ENCODE assay signal across 20 cellular contexts in the genomic region with DNA sequence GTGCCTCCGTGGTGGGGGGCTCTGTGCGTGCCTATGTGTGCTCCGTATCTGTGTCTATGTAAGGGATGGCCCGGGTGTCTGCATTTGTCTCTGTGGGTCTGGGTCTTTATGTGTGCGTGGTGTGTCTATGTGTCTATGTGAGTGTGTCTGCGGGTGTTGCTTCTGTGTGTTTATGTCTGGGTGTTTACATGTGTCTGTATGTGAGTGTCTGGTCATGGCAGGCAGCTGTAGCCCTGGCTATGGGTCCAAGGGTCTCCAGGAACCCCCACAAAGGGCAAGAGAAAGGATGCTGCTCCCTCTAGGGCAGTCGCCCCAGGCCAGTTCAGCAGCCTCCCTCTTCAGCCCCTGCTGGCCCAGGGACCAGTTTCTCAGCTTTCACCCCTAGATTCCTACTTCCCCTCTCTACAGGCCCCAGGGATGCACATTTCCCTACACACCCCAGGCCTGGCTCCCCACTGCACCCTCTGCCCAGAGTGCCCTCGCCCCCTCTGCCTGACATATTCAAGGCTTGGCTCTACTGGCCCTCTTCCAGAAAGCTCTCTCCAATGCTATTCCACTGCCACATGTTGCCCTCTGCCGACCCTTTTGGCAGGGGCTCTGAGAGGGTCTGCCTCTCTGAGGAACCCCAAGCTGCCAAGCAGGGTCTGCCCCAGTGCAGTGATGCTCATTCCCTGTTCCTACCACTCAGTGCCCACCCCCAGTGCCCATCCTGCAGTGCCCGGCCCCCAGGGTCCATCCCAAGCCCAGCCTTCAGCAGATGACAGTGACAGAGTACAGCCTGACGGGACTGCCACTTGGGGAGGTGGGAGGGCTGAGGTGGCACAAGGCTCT. TPM values are rescaled to one million over a fixed set of nuclear protein-coding genes. Genes with fewer than 3 reads are reported as not detected.
DNase-seq lines count a peak whose midpoint lies in the region; ATAC-seq and TF ChIP-seq lines count a peak whose summit lies in the region.
"Had no signal": no experiment of that assay in that cellular context is flagged by ENCODE, and none has a peak within 500 bp of the region (broad histone marks: within the 10 kb centered on the region; RNA-seq: fewer than 3 reads in every experiment).

No MANE protein-coding gene starts in this region.

- no peak for ATAC-seq in GM18519 (IDR thresholded peaks at IDR 0.05; ENCODE audit: low FRiP score, unreplicated experiment)
- ATAC-seq: foreskin keratinocyte; stimulated activated naive B cell treated with anti-CD40 and anti-IgM and Interleukin-4, amounts not matched to agents 10 μg/mL and 1 μg/mL and 100 μg/mL, for 72 hours had no signal

- TF ChIP-seq CTCF in OCI-LY3 (IDR thresholded peaks at IDR 0.05; ENCODE audit: low read depth, low read length), result peak; percentile 12; the same call in 1 of the 2 replicates
- no peak for TF ChIP-seq CTCF in left ventricle myocardium inferior (IDR thresholded peaks at IDR 0.05; ENCODE audit: borderline replicate concordance)
- TF ChIP-seq CTCF in parathyroid adenoma (IDR thresholded peaks at IDR 0.05), result no peak

- H3K4me1 ChIP-seq in OCI-LY3 (ENCODE audit: low read length) (no peaks in the 10 kb centered on the region), left ventricle myocardium inferior (peaks cover 82% of the 10 kb centered on the region), parathyroid adenoma (peaks cover 12% of the 10 kb centered on the region)
- H3K4me1 ChIP-seq: foreskin keratinocyte had no signal

- no peak overlapping the region for H3K27ac ChIP-seq in OCI-LY3 (ENCODE audit: low read length)
- peak overlapping the region; percentile 95 for H3K27ac ChIP-seq in left ventricle myocardium inferior (replicated peaks)
- H3K27ac ChIP-seq in parathyroid adenoma, result peak overlapping the region; percentile 16
- H3K27ac ChIP-seq: foreskin keratinocyte, KMS-11, transverse colon had no signal

- H3K4me3 ChIP-seq in OCI-LY3 (ENCODE audit: low read length) (no peak overlapping the region), left ventricle myocardium inferior (peak overlapping the region; percentile 70), parathyroid adenoma (ENCODE audit: low read depth, low read length) (no peak overlapping the region)
- H3K4me3 ChIP-seq: prostate gland, transverse colon had no signal

- no peaks in the 10 kb centered on the region for H3K9me3 ChIP-seq in OCI-LY3 (ENCODE audit: insufficient read depth, low read length)
- H3K9me3 ChIP-seq in left ventricle myocardium inferior (replicated peaks), result no peaks in the 10 kb centered on the region
- no peaks in the 10 kb centered on the region for H3K9me3 ChIP-seq in parathyroid adenoma (ENCODE audit: control insufficient read depth, low read length)
- H3K9me3 ChIP-seq: prostate gland, transverse colon had no signal

- DNase-seq in 8988T (peak; percentile 6), left ventricle myocardium inferior (peak; percentile 25), UCSD-AML1 (lab: John Stamatoyannopoulos, UW; ENCODE audit: unreplicated experiment) (no peak), mesenteric fat pad (ENCODE audit: low spot score) (no peak), NCI-H510A treated with DMSO at 0.1 percent for 48 hours (lab: John Stamatoyannopoulos, UW) (no peak)
- DNase-seq: activated CD4-positive, alpha-beta T cell treated with anti-CD3 and anti-CD28 coated beads, Interleukin-2, amount 50 U/mL, for 4 hours; activated naive CD4-positive, alpha-beta T cell treated with anti-CD3 and anti-CD28 coated beads for 36 hours; foreskin keratinocyte; NCI-H1930; stimulated activated CD4-positive, alpha-beta T cell treated with anti-CD3 and anti-CD28 coated beads, Interleukin-15, amount 100 ng/mL, for 24 hours; stimulated activated naive B cell treated with anti-CD40 and anti-IgM and Interleukin-4, amounts not matched to agents 10 μg/mL and 1 μg/mL and 100 μg/mL, for 72 hours; T-helper 1 cell; transverse colon had no signal

- intact Hi-C loops in left ventricle myocardium inferior (cut with micrococcal nuclease), result loop anchor here (5.0 kb wide), 1 partner anchor 33 kb away; no protein-coding TSS in a partner anchor

- H3K4me2 ChIP-seq in OCI-LY3 (ENCODE audit: low read length) (no peak overlapping the region), parathyroid adenoma (ENCODE audit: low read length) (no peak overlapping the region)
- H3K4me2 ChIP-seq: KMS-11 had no signal

- no peak overlapping the region for H3K9ac ChIP-seq in OCI-LY3 (ENCODE audit: low read length)
- H3K9ac ChIP-seq in parathyroid adenoma, result no peak overlapping the region
- H3K9ac ChIP-seq: KMS-11 had no signal

- no peaks in the 10 kb centered on the region for H4K20me1 ChIP-seq in OCI-LY3 (ENCODE audit: insufficient read depth, low read length)

- H2AFZ ChIP-seq in OCI-LY3 (ENCODE audit: low read depth, low read length) (no peak overlapping the region), parathyroid adenoma (peak overlapping the region; percentile 90)

- H3K79me2 ChIP-seq in OCI-LY3 (ENCODE audit: low read length), result no peaks in the 10 kb centered on the region
- no peaks in the 10 kb centered on the region for H3K79me2 ChIP-seq in parathyroid adenoma

- H3K36me3 ChIP-seq in OCI-LY3 (replicated peaks; ENCODE audit: low read depth, low read length), result no peaks in the 10 kb centered on the region
- peaks cover 30% of the 10 kb centered on the region for H3K36me3 ChIP-seq in left ventricle myocardium inferior
- no peaks in the 10 kb centered on the region for H3K36me3 ChIP-seq in parathyroid adenoma (ENCODE audit: control insufficient read depth, insufficient read depth, low read length)
- H3K36me3 ChIP-seq: prostate gland, transverse colon had no signal

- peaks cover 4% of the 10 kb centered on the region; the same call in 1 of the 2 replicates for H3K27me3 ChIP-seq in OCI-LY3 (ENCODE audit: low read depth, low read length)
- H3K27me3 ChIP-seq in left ventricle myocardium inferior (ENCODE audit: low read depth), result no peaks in the 10 kb centered on the region
- no peaks in the 10 kb centered on the region for H3K27me3 ChIP-seq in parathyroid adenoma (ENCODE audit: control insufficient read depth, insufficient read depth, low read length)
- H3K27me3 ChIP-seq: transverse colon had no signal

RNA-seq across cellular contexts. Expression of a gene that starts 1.0 kb away (rescaled TPM):
- total RNA-seq in left ventricle myocardium inferior (7,440 TPM), mesenteric fat pad (2.6 TPM)
- total RNA-seq: activated naive CD4-positive, alpha-beta T cell treated with anti-CD3 and anti-CD28 coated beads for 36 hours; CD8-positive, alpha-beta memory T cell; foreskin keratinocyte; NCI-H460 had no signal

RNA-seq across cellular contexts. Expression of a gene that starts 13.3 kb away (rescaled TPM):
- total RNA-seq in left ventricle myocardium inferior (6.4 TPM), mesenteric fat pad (16.3 TPM)
- total RNA-seq: activated naive CD4-positive, alpha-beta T cell treated with anti-CD3 and anti-CD28 coated beads for 36 hours; CD8-positive, alpha-beta memory T cell; foreskin keratinocyte had no signal

Comparison
In these comparisons a context has a peak if more than half of its experiments do, and no peak if none do; other contexts are left out.
1. DNase-seq: peak in 8988T (single experiment) and left ventricle myocardium inferior (single experiment); none in UCSD-AML1 (single experiment), mesenteric fat pad (single experiment) and NCI-H510A treated with DMSO at 0.1 percent for 48 hours (single experiment).
2. RNA of a gene that starts 1.0 kb away (total RNA-seq): 7,440 TPM in left ventricle myocardium inferior (single experiment); 2.6 TPM in mesenteric fat pad (single experiment); every median in the first group is over 1,000 times any median in the second.